22 cellular contexts compared by ENCODE assay signal in the genomic region with DNA sequence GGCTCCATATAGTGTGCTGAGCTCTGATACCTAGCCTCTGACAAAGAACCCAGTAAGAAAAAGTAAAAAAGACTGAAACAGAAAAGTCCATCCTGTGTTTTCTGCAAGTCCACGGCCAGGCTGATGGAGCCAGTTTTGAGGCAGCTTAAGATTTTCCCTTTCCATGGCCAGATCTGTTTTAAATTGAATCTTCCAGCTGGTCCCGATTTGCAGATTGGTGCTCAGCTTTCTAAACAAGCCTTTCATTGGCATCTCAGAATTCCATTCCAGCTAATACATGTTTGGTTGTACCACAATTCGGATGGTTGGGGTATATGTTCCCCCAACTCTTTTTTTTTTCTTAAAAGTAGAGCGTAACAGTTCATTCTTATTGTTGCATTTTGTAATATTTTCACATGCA.
A peak's percentile ranks its signal among the peaks of the same experiment; 100 is the strongest.
DNase-seq lines count a peak whose midpoint lies in the region; ATAC-seq and TF ChIP-seq lines count a peak whose summit lies in the region.
"Had no signal": no experiment of that assay in that cellular context is flagged by ENCODE, and none has a peak within 500 bp of the region (broad histone marks: within the 10 kb centered on the region; RNA-seq: fewer than 3 reads in every experiment).

No MANE protein-coding gene starts in this region.

- no peak overlapping the region for H3K27ac Mint-ChIP-seq in activated naive CD4-positive, alpha-beta T cell treated with anti-CD3 and anti-CD28 coated beads, Interleukin-2, amount 50 U/mL, for 72 hours
- H3K27ac Mint-ChIP-seq: CD8-positive, alpha-beta T cell had no signal

- H3K36me3 Mint-ChIP-seq in activated naive CD4-positive, alpha-beta T cell treated with anti-CD3 and anti-CD28 coated beads, Interleukin-2, amount 50 U/mL, for 72 hours, result no peaks in the 10 kb centered on the region
- H3K36me3 Mint-ChIP-seq: CD8-positive, alpha-beta T cell had no signal

- 75 to 85% (median 80%) methylated on average over 4 of the region's 4 CpGs for WGBS in heart left ventricle, 4 donors
- WGBS in neuronal stem cell (ENCODE audit: extremely low coverage in 2 of 2, insufficient read length in 2 of 2, insufficient replicate concordance in 1 of 2), 2 donors, result no CpG with 5 or more reads among the region's 4 CpGs

- H3K4me1 ChIP-seq in left ventricle myocardium inferior, result no peaks in the 10 kb centered on the region
- H3K4me1 ChIP-seq in heart left ventricle, result peaks cover 0 to 24% (median 0%) of the 10 kb centered on the region in 12 donors
- H3K4me1 ChIP-seq in neuronal stem cell (ENCODE audit: control insufficient read depth in 2 of 2, insufficient read depth in 1 of 2, low read depth in 1 of 2, low read length in 2 of 2), result peaks cover 11 to 28% of the 10 kb centered on the region in 2 donors
- no peaks in the 10 kb centered on the region for H3K4me1 ChIP-seq in lower lobe of right lung

- no peaks in the 10 kb centered on the region for H3K36me3 ChIP-seq in left ventricle myocardium inferior
- H3K36me3 ChIP-seq in heart left ventricle, result no peaks in the 10 kb centered on the region
- no peaks in the 10 kb centered on the region for H3K36me3 ChIP-seq in neuronal stem cell (replicated peaks in 1 of 2; ENCODE audit: control insufficient read depth in 2 of 2, insufficient read depth in 2 of 2, low read length in 2 of 2)
- H3K36me3 ChIP-seq in lower lobe of right lung, result no peaks in the 10 kb centered on the region

- H3K14ac ChIP-seq in neuronal stem cell (ENCODE audit: low read length), result no peak overlapping the region

- peak overlapping the region; percentile 39 for H2AFZ ChIP-seq in neuronal stem cell (ENCODE audit: low read length)
- H2AFZ ChIP-seq: PC-9 had no signal

- H4K8ac ChIP-seq in neuronal stem cell (ENCODE audit: low read depth, low read length), result no peak overlapping the region

- no peak overlapping the region for H3K4me2 ChIP-seq in neuronal stem cell (ENCODE audit: insufficient read depth, low read length, poor library complexity, severe bottlenecking)
- H3K4me2 ChIP-seq: PC-9 had no signal

- no peak overlapping the region for H3K9ac ChIP-seq in neuronal stem cell (ENCODE audit: low read depth, low read length, poor library complexity)

- H3K4ac ChIP-seq in neuronal stem cell (ENCODE audit: low read length), result no peak overlapping the region

- intact Hi-C loops in left ventricle myocardium inferior (cut with micrococcal nuclease), result no loop called here
- intact Hi-C loops in heart left ventricle (cut with DNase I), result no loop called here
- intact Hi-C loops in lower lobe of right lung (cut with DNase I), result no loop called here

- no peak overlapping the region for H2BK15ac ChIP-seq in neuronal stem cell (ENCODE audit: low read length)

- TF ChIP-seq CTCF in left ventricle myocardium inferior (IDR thresholded peaks at IDR 0.05; ENCODE audit: borderline replicate concordance) (no peak), heart left ventricle (IDR thresholded peaks at IDR 0.05) (no peak), lower lobe of right lung (IDR thresholded peaks at IDR 0.05) (no peak)

- H3K9me3 ChIP-seq in left ventricle myocardium inferior (replicated peaks) (no peaks in the 10 kb centered on the region), heart left ventricle (no peaks in the 10 kb centered on the region), neuronal stem cell (replicated peaks in 1 of 2; ENCODE audit: control insufficient read depth in 2 of 2, insufficient read depth in 1 of 2, low read depth in 1 of 2, low read length in 2 of 2) (no peaks in the 10 kb centered on the region), lower lobe of right lung (no peaks in the 10 kb centered on the region)

- no peak for TF ChIP-seq POLR2A in heart left ventricle (IDR thresholded peaks at IDR 0.05)

- H3K18ac ChIP-seq in neuronal stem cell (ENCODE audit: low read length), result no peak overlapping the region

- H4K91ac ChIP-seq in neuronal stem cell (ENCODE audit: low read depth, low read length, poor library complexity), result no peak overlapping the region

- no peak overlapping the region for H2BK120ac ChIP-seq in neuronal stem cell (ENCODE audit: low read depth, low read length)

- no peak overlapping the region for H2BK5ac ChIP-seq in neuronal stem cell (ENCODE audit: low read length)

- H3K4me3 ChIP-seq in left ventricle myocardium inferior, result no peak overlapping the region
- H3K4me3 ChIP-seq in heart left ventricle, result no peak overlapping the region
- H3K4me3 ChIP-seq in neuronal stem cell (ENCODE audit: low read length in 2 of 2), result no peak overlapping the region
- H3K4me3 ChIP-seq in lower lobe of right lung, result no peak overlapping the region
- H3K4me3 ChIP-seq: GM12878, PC-9 had no signal

- no peaks in the 10 kb centered on the region for H3K9me3 Mint-ChIP-seq in activated naive CD4-positive, alpha-beta T cell treated with anti-CD3 and anti-CD28 coated beads, Interleukin-2, amount 50 U/mL, for 72 hours
- H3K9me3 Mint-ChIP-seq: CD8-positive, alpha-beta T cell had no signal

- no peaks in the 10 kb centered on the region for H3K79me1 ChIP-seq in neuronal stem cell (ENCODE audit: low read depth, low read length)

- ATAC-seq in heart left ventricle (no peak), lower lobe of right lung (no peak), GM19324 (IDR thresholded peaks at IDR 0.05; ENCODE audit: low FRiP score, unreplicated experiment) (no peak)
- no peak for ATAC-seq in activated naive CD4-positive, alpha-beta T cell treated with anti-CD3 and anti-CD28 coated beads, Interleukin-2, amount 50 U/mL, for 72 hours
- ATAC-seq: CD8-positive, alpha-beta T cell; GM12878 had no signal

- H3K27me3 ChIP-seq in left ventricle myocardium inferior (ENCODE audit: low read depth), result peaks cover 18% of the 10 kb centered on the region
- peaks cover 0 to 3% (median 0%) of the 10 kb centered on the region in 9 donors for H3K27me3 ChIP-seq in heart left ventricle
- no peaks in the 10 kb centered on the region for H3K27me3 ChIP-seq in neuronal stem cell (ENCODE audit: control insufficient read depth in 3 of 3, insufficient read depth in 3 of 3, low read depth in 1 of 3, low read length in 3 of 3)
- H3K27me3 ChIP-seq in lower lobe of right lung (ENCODE audit: low read depth), result no peaks in the 10 kb centered on the region

- no peak overlapping the region for H3K23ac ChIP-seq in neuronal stem cell (ENCODE audit: low read depth, low read length, poor library complexity)

- no peak overlapping the region for H2BK12ac ChIP-seq in neuronal stem cell (ENCODE audit: low read length)

- peak overlapping the region; percentile 49 for H3K27ac ChIP-seq in left ventricle myocardium inferior (replicated peaks)
- peak overlapping the region in 2 of 12 donors; percentile 14 to 25 for H3K27ac ChIP-seq in heart left ventricle
- no peak overlapping the region for H3K27ac ChIP-seq in neuronal stem cell (replicated peaks; ENCODE audit: low read length)
- no peak overlapping the region for H3K27ac ChIP-seq in lower lobe of right lung
- H3K27ac ChIP-seq: 22Rv1, PC-9 had no signal

- no peak for DNase-seq in left ventricle myocardium inferior
- no peak for DNase-seq in heart left ventricle
- peak; percentile 75 for DNase-seq in fibroblast of peridontal ligament (ENCODE audit: extremely low read depth)
- DNase-seq in neuronal stem cell (ENCODE audit: low spot score), result no peak
- DNase-seq in activated naive CD4-positive, alpha-beta T cell treated with anti-CD3 and anti-CD28 coated beads, Interleukin-2, amount 50 U/mL, for 72 hours (ENCODE audit: low spot score in 2 of 2), result no peak
- DNase-seq in T-helper 9 cell, result no peak
- DNase-seq in lower lobe of right lung, result no peak
- DNase-seq: ACHN; C1 segment of cervical spinal cord; CD8-positive, alpha-beta T cell; DND-41; KG1; NCI-H1092; NCI-H1436; NCI-H1930; NCI-H748 treated with DMSO at 0.1 percent for 48 hours; PC-9; RPMI8226; SHP77 treated with DMSO at 0.1 percent for 48 hours had no signal

- H2AK5ac ChIP-seq in neuronal stem cell (ENCODE audit: low read depth, low read length), result no peak overlapping the region
